1 cellular context compared by ENCODE assay signal in the genomic region with DNA sequence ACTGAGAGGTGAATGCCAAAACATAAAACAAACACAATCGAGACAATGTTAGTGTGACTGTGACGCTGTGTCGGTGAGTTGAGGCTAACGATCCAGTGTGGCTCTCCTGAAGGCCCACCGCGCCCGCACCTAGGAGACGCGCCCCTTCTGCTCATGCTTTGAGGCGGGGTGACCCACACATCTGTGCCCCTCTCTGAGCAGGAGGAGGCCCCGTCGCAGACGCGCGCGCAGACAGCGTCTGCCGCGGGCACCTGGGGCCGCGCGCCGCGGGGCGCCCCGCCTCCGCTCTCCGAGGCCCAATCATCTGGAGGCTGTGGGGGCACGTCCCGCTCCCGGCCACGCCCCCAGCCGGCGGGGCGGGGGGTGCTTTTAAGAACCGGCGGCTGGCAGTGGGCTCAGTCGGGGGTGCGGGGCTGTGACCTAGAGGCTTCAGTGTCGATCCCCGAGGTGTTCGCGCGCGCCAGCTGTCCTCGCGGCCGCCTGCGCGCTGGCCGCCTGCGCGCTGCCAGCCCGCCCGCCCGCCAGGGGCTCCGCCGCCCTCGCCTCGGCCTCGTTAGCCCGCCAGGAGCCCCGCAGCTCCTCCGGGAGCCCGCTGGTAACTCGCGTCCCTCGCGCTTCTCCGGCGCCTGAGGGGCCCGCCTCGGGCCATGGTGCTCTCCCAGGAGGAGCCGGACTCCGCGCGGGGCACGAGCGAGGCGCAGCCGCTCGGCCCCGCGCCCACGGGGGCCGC.
TF ChIP-seq lines count a peak whose summit lies in the region.

A gene with protein sequence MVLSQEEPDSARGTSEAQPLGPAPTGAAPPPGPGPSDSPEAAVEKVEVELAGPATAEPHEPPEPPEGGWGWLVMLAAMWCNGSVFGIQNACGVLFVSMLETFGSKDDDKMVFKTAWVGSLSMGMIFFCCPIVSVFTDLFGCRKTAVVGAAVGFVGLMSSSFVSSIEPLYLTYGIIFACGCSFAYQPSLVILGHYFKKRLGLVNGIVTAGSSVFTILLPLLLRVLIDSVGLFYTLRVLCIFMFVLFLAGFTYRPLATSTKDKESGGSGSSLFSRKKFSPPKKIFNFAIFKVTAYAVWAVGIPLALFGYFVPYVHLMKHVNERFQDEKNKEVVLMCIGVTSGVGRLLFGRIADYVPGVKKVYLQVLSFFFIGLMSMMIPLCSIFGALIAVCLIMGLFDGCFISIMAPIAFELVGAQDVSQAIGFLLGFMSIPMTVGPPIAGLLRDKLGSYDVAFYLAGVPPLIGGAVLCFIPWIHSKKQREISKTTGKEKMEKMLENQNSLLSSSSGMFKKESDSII (plus strand): TSS at position 398 of the 730 bp plus-strand sequence. CDS start 250 bp downstream, at position 648.

TF ChIP-seq in SK-N-SH, 30 proteins besides CTCF, POLR2A, EP300 and RAD21 (continued from another document):
- TF ChIP-seq, protein P1, sequence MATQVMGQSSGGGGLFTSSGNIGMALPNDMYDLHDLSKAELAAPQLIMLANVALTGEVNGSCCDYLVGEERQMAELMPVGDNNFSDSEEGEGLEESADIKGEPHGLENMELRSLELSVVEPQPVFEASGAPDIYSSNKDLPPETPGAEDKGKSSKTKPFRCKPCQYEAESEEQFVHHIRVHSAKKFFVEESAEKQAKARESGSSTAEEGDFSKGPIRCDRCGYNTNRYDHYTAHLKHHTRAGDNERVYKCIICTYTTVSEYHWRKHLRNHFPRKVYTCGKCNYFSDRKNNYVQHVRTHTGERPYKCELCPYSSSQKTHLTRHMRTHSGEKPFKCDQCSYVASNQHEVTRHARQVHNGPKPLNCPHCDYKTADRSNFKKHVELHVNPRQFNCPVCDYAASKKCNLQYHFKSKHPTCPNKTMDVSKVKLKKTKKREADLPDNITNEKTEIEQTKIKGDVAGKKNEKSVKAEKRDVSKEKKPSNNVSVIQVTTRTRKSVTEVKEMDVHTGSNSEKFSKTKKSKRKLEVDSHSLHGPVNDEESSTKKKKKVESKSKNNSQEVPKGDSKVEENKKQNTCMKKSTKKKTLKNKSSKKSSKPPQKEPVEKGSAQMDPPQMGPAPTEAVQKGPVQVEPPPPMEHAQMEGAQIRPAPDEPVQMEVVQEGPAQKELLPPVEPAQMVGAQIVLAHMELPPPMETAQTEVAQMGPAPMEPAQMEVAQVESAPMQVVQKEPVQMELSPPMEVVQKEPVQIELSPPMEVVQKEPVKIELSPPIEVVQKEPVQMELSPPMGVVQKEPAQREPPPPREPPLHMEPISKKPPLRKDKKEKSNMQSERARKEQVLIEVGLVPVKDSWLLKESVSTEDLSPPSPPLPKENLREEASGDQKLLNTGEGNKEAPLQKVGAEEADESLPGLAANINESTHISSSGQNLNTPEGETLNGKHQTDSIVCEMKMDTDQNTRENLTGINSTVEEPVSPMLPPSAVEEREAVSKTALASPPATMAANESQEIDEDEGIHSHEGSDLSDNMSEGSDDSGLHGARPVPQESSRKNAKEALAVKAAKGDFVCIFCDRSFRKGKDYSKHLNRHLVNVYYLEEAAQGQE (IDR thresholded peaks at IDR 0.05; ENCODE audit: low read depth, low read length) = no peak
- TF ChIP-seq FOXM1 (IDR thresholded peaks at IDR 0.05; ENCODE audit: low read depth) = no peak
- TF ChIP-seq ELF1 (IDR thresholded peaks at IDR 0.05) = no peak
- TF ChIP-seq TEAD4 (IDR thresholded peaks at IDR 0.05; ENCODE audit: borderline replicate concordance, insufficient read depth) = no peak
- TF ChIP-seq FOSL2 (IDR thresholded peaks at IDR 0.05; ENCODE audit: borderline replicate concordance, low read depth) = no peak
- no peak for TF ChIP-seq EZH2phosphoT487 (IDR thresholded peaks at IDR 0.05; ENCODE audit: borderline replicate concordance, low read depth)
- TF ChIP-seq POLR2AphosphoS5 (IDR thresholded peaks at IDR 0.05; ENCODE audit: low read depth, low read length) = no peak
- TF ChIP-seq RFX5 (IDR thresholded peaks at IDR 0.05; ENCODE audit: low read length) = no peak
- TF ChIP-seq, protein P2, sequence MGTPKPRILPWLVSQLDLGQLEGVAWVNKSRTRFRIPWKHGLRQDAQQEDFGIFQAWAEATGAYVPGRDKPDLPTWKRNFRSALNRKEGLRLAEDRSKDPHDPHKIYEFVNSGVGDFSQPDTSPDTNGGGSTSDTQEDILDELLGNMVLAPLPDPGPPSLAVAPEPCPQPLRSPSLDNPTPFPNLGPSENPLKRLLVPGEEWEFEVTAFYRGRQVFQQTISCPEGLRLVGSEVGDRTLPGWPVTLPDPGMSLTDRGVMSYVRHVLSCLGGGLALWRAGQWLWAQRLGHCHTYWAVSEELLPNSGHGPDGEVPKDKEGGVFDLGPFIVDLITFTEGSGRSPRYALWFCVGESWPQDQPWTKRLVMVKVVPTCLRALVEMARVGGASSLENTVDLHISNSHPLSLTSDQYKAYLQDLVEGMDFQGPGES (IDR thresholded peaks at IDR 0.05; ENCODE audit: low read depth, low read length) = no peak
- no peak for TF ChIP-seq SMC3 (IDR thresholded peaks at IDR 0.05; ENCODE audit: low read depth, low read length)
- TF ChIP-seq NRF1 (IDR thresholded peaks at IDR 0.05; ENCODE audit: low read depth, low read length) = no peak
- TF ChIP-seq, protein P3, sequence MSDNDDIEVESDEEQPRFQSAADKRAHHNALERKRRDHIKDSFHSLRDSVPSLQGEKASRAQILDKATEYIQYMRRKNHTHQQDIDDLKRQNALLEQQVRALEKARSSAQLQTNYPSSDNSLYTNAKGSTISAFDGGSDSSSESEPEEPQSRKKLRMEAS (IDR thresholded peaks at IDR 0.05; ENCODE audit: low read depth) = no peak
- TF ChIP-seq GABPA (IDR thresholded peaks at IDR 0.05; ENCODE audit: low read depth) = no peak
TF ChIP-seq in SK-N-SH: peak in this region for 0.
